Comparison of ENCODE assay signal across 11 cellular contexts in genomic region chr21:14453339-14453738, GRCh38.
DNase-seq lines count a peak whose midpoint lies in the region; ATAC-seq and TF ChIP-seq lines count a peak whose summit lies in the region.
"Had no signal": no experiment of that assay in that cellular context is flagged by ENCODE, and none has a peak within 500 bp of the region (broad histone marks: within the 10 kb centered on the region; RNA-seq: fewer than 3 reads in every experiment).

No MANE protein-coding gene starts in this region.

- H3F3A ChIP-seq in neural progenitor cell (ENCODE audit: low read depth), result no peaks in the 10 kb centered on the region

- intact Hi-C loops in activated CD4-positive, alpha-beta T cell treated with anti-CD3 and anti-CD28 coated beads for 36 hours (cut with DNase I, micrococcal nuclease), result loop anchor here (1.0 to 2.0 kb wide), 5 partner anchors 27 to 283 kb away; no protein-coding TSS in a partner anchor
- intact Hi-C loops in stomach (cut with DNase I; ENCODE audit: low total_unique reads), result no loop called here

- H3K36me3 Mint-ChIP-seq in activated CD4-positive, alpha-beta T cell treated with anti-CD3 and anti-CD28 coated beads for 36 hours (ENCODE audit: low read depth), result no peaks in the 10 kb centered on the region
- no peaks in the 10 kb centered on the region for H3K36me3 Mint-ChIP-seq in neural progenitor cell

- H3K27me3 ChIP-seq in neural progenitor cell (no peaks in the 10 kb centered on the region), gastroesophageal sphincter (no peaks in the 10 kb centered on the region), stomach (no peaks in the 10 kb centered on the region)
- H3K27me3 ChIP-seq: sigmoid colon, upper lobe of right lung had no signal

- peak overlapping the region; percentile 77 for H3K27ac Mint-ChIP-seq in activated CD4-positive, alpha-beta T cell treated with anti-CD3 and anti-CD28 coated beads for 36 hours
- no peak overlapping the region for H3K27ac Mint-ChIP-seq in neural progenitor cell

- TF ChIP-seq EP300 in gastroesophageal sphincter (IDR thresholded peaks at IDR 0.05) (no peak), stomach (IDR thresholded peaks at IDR 0.05) (no peak)

- DNase-seq in activated CD4-positive, alpha-beta T cell treated with anti-CD3 and anti-CD28 coated beads for 36 hours, result peak; percentile 56
- no peak for DNase-seq in activated CD4-positive, alpha-beta T cell treated with anti-CD3 and anti-CD28 coated beads, Interleukin-2, amount 50 U/mL, for 1 hour
- DNase-seq in neural progenitor cell (ENCODE audit: low spot score) (no peak), amniotic stem cell (lab: John Stamatoyannopoulos, UW) (no peak), stomach (no peak)
- DNase-seq: NCI-H187 treated with DMSO at 0.1 percent for 48 hours, sigmoid colon, upper lobe of right lung had no signal

- peak overlapping the region; percentile 13 for H3K4me3 Mint-ChIP-seq in activated CD4-positive, alpha-beta T cell treated with anti-CD3 and anti-CD28 coated beads for 36 hours
- no peak overlapping the region for H3K4me3 Mint-ChIP-seq in neural progenitor cell

- H3K4me1 ChIP-seq in neural progenitor cell (peaks cover 5% of the 10 kb centered on the region), gastroesophageal sphincter (no peaks in the 10 kb centered on the region), stomach (no peaks in the 10 kb centered on the region)
- H3K4me1 ChIP-seq: sigmoid colon, upper lobe of right lung had no signal

- H4K20me1 ChIP-seq in neural progenitor cell (ENCODE audit: low read depth), result no peaks in the 10 kb centered on the region

- H3K4me3 ChIP-seq in neural progenitor cell, result no peak overlapping the region
- H3K4me3 ChIP-seq in gastroesophageal sphincter, result no peak overlapping the region
- no peak overlapping the region for H3K4me3 ChIP-seq in stomach
- H3K4me3 ChIP-seq: sigmoid colon, upper lobe of right lung had no signal

- no peak for TF ChIP-seq CTCF in neural progenitor cell (IDR thresholded peaks at IDR 0.05)
- TF ChIP-seq CTCF in gastroesophageal sphincter (IDR thresholded peaks at IDR 0.05), result no peak
- no peak for TF ChIP-seq CTCF in stomach (IDR thresholded peaks at IDR 0.05)

- no peak overlapping the region for H3K27ac ChIP-seq in neural progenitor cell
- H3K27ac ChIP-seq in gastroesophageal sphincter, result no peak overlapping the region
- H3K27ac ChIP-seq in stomach, result no peak overlapping the region
- H3K27ac ChIP-seq: sigmoid colon, upper lobe of right lung had no signal

- no peak overlapping the region for H3K9ac ChIP-seq in neural progenitor cell

- no peak overlapping the region for H3K4me2 ChIP-seq in neural progenitor cell

- POLR2A ChIA-PET in activated CD4-positive, alpha-beta T cell treated with anti-CD3 and anti-CD28 coated beads for 36 hours (lab: Charles Lee), result interaction anchor here (1.1 kb wide), 1 partner anchor 70 kb away, joined by 5 read pairs; no protein-coding TSS in a partner anchor

- CTCF ChIA-PET in activated CD4-positive, alpha-beta T cell treated with anti-CD3 and anti-CD28 coated beads for 36 hours (lab: Charles Lee), result interaction anchor here (0.7 to 1.3 kb wide), 6 partner anchors 14 to 978 kb away, joined by 3 to 4 read pairs (median 3); no protein-coding TSS in a partner anchor

- no peaks in the 10 kb centered on the region for H3K79me2 ChIP-seq in neural progenitor cell (ENCODE audit: low read depth)

- H3K9me3 Mint-ChIP-seq in activated CD4-positive, alpha-beta T cell treated with anti-CD3 and anti-CD28 coated beads for 36 hours (ENCODE audit: low read depth), result no peaks in the 10 kb centered on the region
- no peaks in the 10 kb centered on the region for H3K9me3 Mint-ChIP-seq in neural progenitor cell

- peak overlapping the region; percentile 81 for H2AFZ ChIP-seq in neural progenitor cell (replicated peaks)

- 62 to 66% methylated on average over 2 of the region's 2 CpGs for WGBS in gastroesophageal sphincter (ENCODE audit: low coverage in 1 of 2), 2 donors
- WGBS in stomach, 5 donors, result 35 to 67% (median 60%) methylated on average over 2 of the region's 2 CpGs

- H3K9me3 ChIP-seq in neural progenitor cell (ENCODE audit: low read depth) (no peaks in the 10 kb centered on the region), gastroesophageal sphincter (no peaks in the 10 kb centered on the region), stomach (no peaks in the 10 kb centered on the region)
- H3K9me3 ChIP-seq: sigmoid colon, upper lobe of right lung had no signal

- no peak for TF ChIP-seq POLR2A in gastroesophageal sphincter (IDR thresholded peaks at IDR 0.05)
- no peak for TF ChIP-seq POLR2A in stomach (IDR thresholded peaks at IDR 0.05)

- ATAC-seq in activated CD4-positive, alpha-beta T cell treated with anti-CD3 and anti-CD28 coated beads for 36 hours, result peak; percentile 96
- peak; percentile 80 for ATAC-seq in GM21786 (IDR thresholded peaks at IDR 0.05; ENCODE audit: unreplicated experiment)
- ATAC-seq in HG03521 (IDR thresholded peaks at IDR 0.05; ENCODE audit: unreplicated experiment), result peak; percentile 79
- no peak for ATAC-seq in gastroesophageal sphincter
- ATAC-seq: upper lobe of right lung had no signal

- no peaks in the 10 kb centered on the region for H3K36me3 ChIP-seq in neural progenitor cell
- no peaks in the 10 kb centered on the region for H3K36me3 ChIP-seq in gastroesophageal sphincter
- H3K36me3 ChIP-seq in stomach, result no peaks in the 10 kb centered on the region
- H3K36me3 ChIP-seq: sigmoid colon, upper lobe of right lung had no signal

- no peaks in the 10 kb centered on the region for H3K27me3 Mint-ChIP-seq in activated CD4-positive, alpha-beta T cell treated with anti-CD3 and anti-CD28 coated beads for 36 hours
- H3K27me3 Mint-ChIP-seq in neural progenitor cell (ENCODE audit: insufficient read depth, low read depth), result no peaks in the 10 kb centered on the region

- H3K4me1 Mint-ChIP-seq in activated CD4-positive, alpha-beta T cell treated with anti-CD3 and anti-CD28 coated beads for 36 hours, result peaks cover 37% of the 10 kb centered on the region
- H3K4me1 Mint-ChIP-seq in neural progenitor cell, result no peaks in the 10 kb centered on the region
